9 cellular contexts compared by ENCODE assay signal in the genomic region with DNA sequence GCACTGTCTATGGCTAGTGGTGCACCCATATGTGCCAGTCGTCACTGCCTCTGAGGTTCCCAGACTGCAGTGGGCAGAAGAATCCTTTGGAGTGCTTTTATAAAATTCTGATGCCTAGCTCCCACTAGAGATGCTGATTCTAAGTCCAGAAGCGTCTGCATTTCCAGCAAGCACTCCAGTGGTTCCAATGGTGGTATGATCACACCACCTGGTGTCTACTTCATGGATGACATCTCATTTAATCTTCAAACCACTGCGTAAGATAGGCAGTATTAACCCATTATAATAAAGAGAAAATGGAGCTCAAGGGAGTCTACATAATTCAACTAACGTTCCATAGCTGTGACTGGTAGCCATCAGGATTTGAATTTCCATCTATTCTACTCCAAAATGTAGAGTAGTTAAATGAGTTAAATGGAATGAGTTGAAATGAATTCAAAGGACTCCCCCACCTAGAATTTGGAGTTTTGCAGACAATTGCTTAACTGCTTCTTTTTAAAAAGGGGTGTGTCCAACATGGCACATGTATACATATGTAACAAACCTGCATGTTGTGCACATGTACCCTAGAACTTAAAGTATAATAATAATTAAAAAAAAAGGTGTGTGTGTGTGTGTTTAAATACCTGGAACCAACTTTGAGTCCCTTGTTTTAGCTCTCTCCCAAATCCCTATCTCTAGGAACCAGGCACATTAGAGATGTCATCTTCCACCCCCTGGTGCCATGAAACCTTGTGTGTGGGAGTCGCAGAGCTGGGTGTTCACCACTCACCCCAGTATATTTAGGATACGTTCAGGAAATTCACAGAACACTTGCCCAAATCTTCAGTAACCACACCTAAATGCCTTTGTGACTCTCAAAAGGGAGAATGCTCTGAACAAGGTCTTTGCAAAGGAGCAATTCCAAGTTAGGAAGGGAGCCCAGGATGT. TPM values are rescaled to one million over a fixed set of nuclear protein-coding genes. Genes with fewer than 3 reads are reported as not detected.
DNase-seq lines count a peak whose midpoint lies in the region; ATAC-seq and TF ChIP-seq lines count a peak whose summit lies in the region.
"Had no signal": no experiment of that assay in that cellular context is flagged by ENCODE, and none has a peak within 500 bp of the region (broad histone marks: within the 10 kb centered on the region; RNA-seq: fewer than 3 reads in every experiment).

No MANE protein-coding gene starts in this region.

- no peaks in the 10 kb centered on the region for H3K4me1 ChIP-seq in Caco-2
- no peaks in the 10 kb centered on the region for H3K4me1 ChIP-seq in right lobe of liver

- POLR2A ChIA-PET in Caco-2 (lab: Charles Lee) (no interaction called here), MCF 10A (lab: Yijun Ruan, JAX) (interaction anchor here (0.6 to 3.3 kb wide), 12 partner anchors 8 to 219 kb away, joined by 3 to 23 read pairs (median 4); no protein-coding TSS in a partner anchor)

- H3K9me3 Mint-ChIP-seq in Caco-2 (ENCODE audit: unreplicated experiment), result no peaks in the 10 kb centered on the region
- H3K9me3 Mint-ChIP-seq in MCF 10A (ENCODE audit: unreplicated experiment), result no peaks in the 10 kb centered on the region

- H3K36me3 Mint-ChIP-seq in Caco-2 (ENCODE audit: insufficient read depth, unreplicated experiment) (peaks cover 17% of the 10 kb centered on the region), MCF 10A (ENCODE audit: insufficient read depth, unreplicated experiment) (peaks cover 4% of the 10 kb centered on the region)

- intact Hi-C loops in Caco-2 (cut with micrococcal nuclease; ENCODE audit: unreplicated experiment), result loop anchor here (1.0 kb wide), 2 partner anchors 81 to 116 kb away; no protein-coding TSS in a partner anchor
- intact Hi-C loops in MCF 10A (cut with micrococcal nuclease), result loop anchor here (1.0 to 5.0 kb wide), 6 partner anchors 81 to 414 kb away; no protein-coding TSS in a partner anchor
- intact Hi-C loops in right lobe of liver (cut with DNase I), result loop anchor here (5.0 kb wide), 1 partner anchor 81 kb away; no protein-coding TSS in a partner anchor

- no peaks in the 10 kb centered on the region for H3K27me3 ChIP-seq in Caco-2 (replicated peaks; ENCODE audit: control insufficient read depth, insufficient read depth, low read length)
- no peaks in the 10 kb centered on the region for H3K27me3 ChIP-seq in right lobe of liver

- no TSS peak for BruUV-seq in Caco-2 (replicated peaks; lab: Mats Ljungman, UMichigan)
- BruUV-seq in MCF 10A (replicated peaks; lab: Mats Ljungman, UMichigan), result no TSS peak

- H3K27me3 Mint-ChIP-seq in Caco-2 (ENCODE audit: insufficient read depth, unreplicated experiment) (no peaks in the 10 kb centered on the region), MCF 10A (ENCODE audit: insufficient read depth, unreplicated experiment) (no peaks in the 10 kb centered on the region)

- H3K9me3 ChIP-seq in Caco-2 (no peaks in the 10 kb centered on the region), right lobe of liver (no peaks in the 10 kb centered on the region)

- H3K4me3 Mint-ChIP-seq in Caco-2 (ENCODE audit: unreplicated experiment), result no peak overlapping the region
- no peak overlapping the region for H3K4me3 Mint-ChIP-seq in MCF 10A (ENCODE audit: unreplicated experiment)
- H3K4me3 Mint-ChIP-seq: T-helper 1 cell treated with Interleukin-12 subunit alpha and Interleukin-12 subunit beta and Interleukin-4 antibody, amounts not matched to agents 30 μg/mL and 1 μg/mL, for 36 hours had no signal

- TF ChIP-seq CTCF in Caco-2 (IDR thresholded peaks at IDR 0.05; ENCODE audit: insufficient read depth in 1 of 2, low read depth in 1 of 2, low read length in 1 of 2, severe bottlenecking in 1 of 2, unreplicated experiment in 1 of 2) (peak; percentile 27 to 32), MCF 10A (IDR thresholded peaks at IDR 0.05; ENCODE audit: unreplicated experiment) (peak; percentile 62), right lobe of liver (IDR thresholded peaks at IDR 0.05) (peak; percentile 54 to 87 (median 62))

- no peak overlapping the region for H3K27ac ChIP-seq in right lobe of liver

- CTCF ChIA-PET in Caco-2 (lab: Charles Lee), result interaction anchor here (0.6 to 1.5 kb wide), 18 partner anchors 8 to 187 kb away, joined by 3 to 14 read pairs (median 4); no protein-coding TSS in a partner anchor
- CTCF ChIA-PET in MCF 10A (lab: Yijun Ruan, JAX), result interaction anchor here (0.6 to 6.7 kb wide), 61 partner anchors 8 to 449 kb away, joined by 3 to 211 read pairs (median 5); partner anchors contain the start of genes ANKRD29 and RMC1

- H3K27ac Mint-ChIP-seq in Caco-2 (ENCODE audit: unreplicated experiment) (no peak overlapping the region), MCF 10A (ENCODE audit: low read depth, unreplicated experiment) (no peak overlapping the region)
- H3K27ac Mint-ChIP-seq: T-helper 1 cell treated with Interleukin-12 subunit alpha and Interleukin-12 subunit beta and Interleukin-4 antibody, amounts not matched to agents 30 μg/mL and 1 μg/mL, for 36 hours had no signal

- no peak overlapping the region for H3K4me3 ChIP-seq in Caco-2 (ENCODE audit: low read depth, low read length)
- H3K4me3 ChIP-seq in right lobe of liver, result no peak overlapping the region

- no peaks in the 10 kb centered on the region for H3K36me3 ChIP-seq in Caco-2 (ENCODE audit: control insufficient read depth, insufficient read depth, low read length)
- H3K36me3 ChIP-seq in right lobe of liver, result no peaks in the 10 kb centered on the region

- WGBS in right lobe of liver (ENCODE audit: insufficient coverage, low coverage, low lambda C conversion rate, missing lambda C conversion rate), result 35% methylated on average over 6 of the region's 6 CpGs

- DNase-seq in Caco-2 (peak in 1 of 2 experiments; percentile 49), NCI-H460 (ENCODE audit: extremely low read depth, low read depth) (peak; percentile 59), MCF 10A (ENCODE audit: unreplicated experiment) (peak; percentile 76), right lobe of liver (peak in 1 of 3 donors; percentile 45), NCI-H187 treated with DMSO at 0.1 percent for 48 hours (lab: John Stamatoyannopoulos, UW) (no peak)

- peaks cover 14% of the 10 kb centered on the region for H3K4me1 Mint-ChIP-seq in Caco-2 (ENCODE audit: low read depth, unreplicated experiment)
- peaks cover 5% of the 10 kb centered on the region for H3K4me1 Mint-ChIP-seq in MCF 10A (ENCODE audit: insufficient read depth, unreplicated experiment)

- TF ChIP-seq POLR2A in right lobe of liver (IDR thresholded peaks at IDR 0.05), result no peak

- ATAC-seq in GM18511 (IDR thresholded peaks at IDR 0.05; ENCODE audit: unreplicated experiment) (peak; percentile 68), right lobe of liver (peak; percentile 94 to 99 (median 94)), HG03378 (IDR thresholded peaks at IDR 0.05; ENCODE audit: unreplicated experiment) (no peak), GM21423 (IDR thresholded peaks at IDR 0.05; ENCODE audit: unreplicated experiment) (no peak)

RNA-seq across cellular contexts. Expression of gene LAMA3, which starts 14.1 kb away (rescaled TPM):
- 34.6 and 37.9 TPM in 2 replicates for total RNA-seq in Caco-2 (2022)
- total RNA-seq in NCI-H460 (2014; rRNA removed; shearing (Covaris generic)), result 3.4 and 3.9 TPM in 2 replicates
- polyA plus RNA-seq in NCI-H460 (2014; cell fraction: nucleus; rRNA removed), result 4.0 and 7.3 TPM in 2 replicates
- 269 and 371 TPM in 2 replicates for total RNA-seq in MCF 10A (2022)
- 1 to 10 TPM; 1.3 to 5.0 (median 3.0) TPM for total RNA-seq in right lobe of liver

RNA-seq across cellular contexts. Expression of gene ANKRD29, which starts 40.6 kb away (rescaled TPM):
- total RNA-seq in Caco-2 (2022) (7.3 and 8.2 TPM in 2 replicates), MCF 10A (2022) (2.4 and 3.8 TPM in 2 replicates), right lobe of liver (1 to 10 TPM in 4 of 6 experiments, under 1 TPM in 2; 0.39 to 4.8 (median 1.1) TPM)
- total RNA-seq in NCI-H460 (2014; rRNA removed; shearing (Covaris generic)), result 6.9 and 7.4 TPM in 2 replicates
- polyA plus RNA-seq in NCI-H460 (2014; cell fraction: nucleus; rRNA removed), result 2.7 and 3.0 TPM in 2 replicates

Comparison
In these comparisons a context has a peak if more than half of its experiments do, and no peak if none do; other contexts are left out.
1. ATAC-seq: peak in GM18511 (single experiment) and right lobe of liver (4 of 4); none in HG03378 (single experiment) and GM21423 (single experiment).
2. Peak in every context shown above with its lines, with median percentiles within 50 percentile points of each other: CTCF ChIP-seq.